ENCODE assay signal across 12 cellular contexts in the genomic region with DNA sequence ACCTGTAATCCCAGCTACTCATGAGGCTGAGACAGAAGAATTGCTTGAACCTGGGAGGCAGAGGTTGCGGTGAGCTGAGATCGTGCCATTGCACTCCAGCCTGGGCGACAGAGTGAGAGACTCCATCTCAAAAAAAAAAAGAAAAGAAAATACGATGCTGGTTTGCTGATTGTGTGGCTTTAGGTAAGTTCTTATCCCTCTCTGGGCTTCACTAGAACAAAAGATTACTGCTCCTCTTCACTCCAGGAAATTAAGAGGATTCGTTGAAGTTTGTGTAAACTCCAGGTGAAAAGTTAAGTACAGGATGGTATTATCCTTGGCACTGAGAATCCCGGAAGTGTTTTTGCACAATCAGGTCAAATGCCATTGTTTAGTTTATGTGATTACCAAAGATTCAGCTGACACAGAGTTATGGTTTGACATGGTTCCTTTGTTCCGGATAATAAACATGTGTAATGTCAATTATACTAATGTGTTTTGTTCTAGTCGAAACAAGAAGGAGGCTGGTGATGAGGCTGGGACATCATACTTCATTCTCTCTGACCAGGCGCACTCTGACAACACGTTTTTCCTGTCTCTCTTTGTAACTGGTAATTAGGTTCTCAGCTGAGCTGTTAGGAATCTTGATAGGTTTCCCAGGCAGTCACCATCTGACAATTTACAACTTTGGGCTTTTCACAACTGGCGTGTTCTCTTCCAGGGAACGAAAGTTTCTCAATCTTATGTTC. TPM values are rescaled to one million over a fixed set of nuclear protein-coding genes. Genes with fewer than 3 reads are reported as not detected.
DNase-seq lines count a peak whose midpoint lies in the region; TF ChIP-seq lines count a peak whose summit lies in the region.
"Had no signal": no experiment of that assay in that cellular context is flagged by ENCODE, and none has a peak within 500 bp of the region (broad histone marks: within the 10 kb centered on the region; RNA-seq: fewer than 3 reads in every experiment).

No MANE protein-coding gene starts in this region.

- H3F3A ChIP-seq in GM23248 (ENCODE audit: insufficient read depth): peaks cover 11% of the 10 kb centered on the region; the same call in 1 of the 2 replicates

- no peak for TF ChIP-seq CTCF in GM20000 (IDR thresholded peaks at IDR 0.05; ENCODE audit: extremely low read depth, missing control alignments)

- H3K27me3 ChIP-seq in GM23248 (replicated peaks; ENCODE audit: insufficient read depth): no peaks in the 10 kb centered on the region
- no peaks in the 10 kb centered on the region for H3K27me3 ChIP-seq in trophoblast cell (ENCODE audit: insufficient read depth, low read length)
- no peaks in the 10 kb centered on the region for H3K27me3 ChIP-seq in HAP-1 (ENCODE audit: low read depth)
- H3K27me3 ChIP-seq: uterus had no signal

- no peaks in the 10 kb centered on the region for H3K36me3 ChIP-seq in GM23248 (ENCODE audit: low read depth)
- H3K36me3 ChIP-seq in trophoblast cell (ENCODE audit: control insufficient read depth in 1 of 2, insufficient read depth in 2 of 2, low read length in 2 of 2): no peaks in the 10 kb centered on the region
- H3K36me3 ChIP-seq in HAP-1 (replicated peaks): no peaks in the 10 kb centered on the region
- H3K36me3 ChIP-seq: uterus had no signal

- no peak overlapping the region for H2AK5ac ChIP-seq in trophoblast cell (ENCODE audit: low read length)

- H3K79me2 ChIP-seq in GM23248 (ENCODE audit: insufficient read depth): no peaks in the 10 kb centered on the region
- H3K79me2 ChIP-seq in trophoblast cell (ENCODE audit: control insufficient read depth, insufficient read depth, low read length, poor library complexity): no peaks in the 10 kb centered on the region

- H4K8ac ChIP-seq in trophoblast cell (ENCODE audit: low read depth, low read length): no peak overlapping the region

- H4K20me1 ChIP-seq in GM23248 (ENCODE audit: insufficient read depth): no peaks in the 10 kb centered on the region

- WGBS in GM23248 (ENCODE audit: low coverage in 1 of 2, low lambda C conversion rate in 2 of 2, missing lambda C conversion rate in 2 of 2), 2 experiments: 55 to 58% methylated on average over 12 of the region's 12 CpGs
- WGBS in trophoblast cell (ENCODE audit: extremely low coverage, insufficient coverage, insufficient read length): no CpG with 5 or more reads among the region's 12 CpGs

- H3K9ac ChIP-seq in GM23248 (no peak overlapping the region), trophoblast cell (ENCODE audit: low read length) (no peak overlapping the region)

- H3K9me2 ChIP-seq in GM23248 (ENCODE audit: insufficient read depth): no peaks in the 10 kb centered on the region

- H2BK12ac ChIP-seq in trophoblast cell (ENCODE audit: low read length): no peak overlapping the region

- no peak overlapping the region for H3K27ac ChIP-seq in GM23248
- peak overlapping the region; percentile 38 for H3K27ac ChIP-seq in epithelial cell of prostate
- no peak overlapping the region for H3K27ac ChIP-seq in trophoblast cell (ENCODE audit: low read depth, low read length)
- H3K27ac ChIP-seq: uterus had no signal

- no peak overlapping the region for H2BK120ac ChIP-seq in trophoblast cell (ENCODE audit: insufficient read depth, low read length, poor library complexity)

- no peak overlapping the region for H3K4me3 ChIP-seq in GM23248
- no peak overlapping the region for H3K4me3 ChIP-seq in trophoblast cell (ENCODE audit: low read depth, low read length)
- H3K4me3 ChIP-seq in HAP-1: no peak overlapping the region
- H3K4me3 ChIP-seq: uterus had no signal

- H2AFZ ChIP-seq in GM23248 (0 out of 2 replicates have a peak overlapping the region, but pooled peaks have one; percentile 9), trophoblast cell (ENCODE audit: insufficient read depth, low read length, poor library complexity) (no peak overlapping the region)

- H3K4me1 ChIP-seq in GM23248 (ENCODE audit: insufficient read depth): peaks cover 23% of the 10 kb centered on the region
- H3K4me1 ChIP-seq in trophoblast cell (ENCODE audit: control insufficient read depth in 1 of 2, insufficient read depth in 2 of 2, low read length in 2 of 2): no peaks in the 10 kb centered on the region
- H3K4me1 ChIP-seq in HAP-1: peaks cover 7% of the 10 kb centered on the region
- H3K4me1 ChIP-seq: uterus had no signal

- H3K18ac ChIP-seq in trophoblast cell (ENCODE audit: low read length): no peak overlapping the region

- H3K14ac ChIP-seq in trophoblast cell (ENCODE audit: low read length): no peak overlapping the region

- H3K4ac ChIP-seq in trophoblast cell (ENCODE audit: low read depth, low read length): no peak overlapping the region

- in situ Hi-C loops in GM23248 (cut with MboI): no loop called here
- in situ Hi-C loops in HAP-1 (cut with MboI; ENCODE audit: low sequenced_read_pairs): loop anchor here (10.0 kb wide), 1 partner anchor 156 kb away; no protein-coding TSS in a partner anchor

- no peak overlapping the region for H4K12ac ChIP-seq in trophoblast cell (ENCODE audit: low read depth, low read length)

- H3K9me3 ChIP-seq in GM23248 (ENCODE audit: low read depth) (no peaks in the 10 kb centered on the region), trophoblast cell (ENCODE audit: insufficient read depth, low read depth, low read length) (no peaks in the 10 kb centered on the region), HAP-1 (no peaks in the 10 kb centered on the region)
- H3K9me3 ChIP-seq: uterus had no signal

- H4K91ac ChIP-seq in trophoblast cell (ENCODE audit: low read depth, low read length): no peak overlapping the region

- H3K4me2 ChIP-seq in GM23248 (ENCODE audit: unreplicated experiment) (peak overlapping the region; percentile 20), trophoblast cell (ENCODE audit: low read length) (no peak overlapping the region)

- H3K23ac ChIP-seq in trophoblast cell (ENCODE audit: low read length): no peak overlapping the region

- H2BK5ac ChIP-seq in trophoblast cell (ENCODE audit: low read depth, low read length, poor library complexity): no peak overlapping the region

- no peaks in the 10 kb centered on the region for H3K79me1 ChIP-seq in trophoblast cell (ENCODE audit: low read length)

- DNase-seq in GM23248: peak; percentile 14
- peak; percentile 65 for DNase-seq in NCI-H510A treated with DMSO at 0.1 percent for 48 hours (lab: John Stamatoyannopoulos, UW)
- DNase-seq in epithelial cell of prostate (ENCODE audit: low read depth, low spot score): no peak
- peak; percentile 60 to 82 for DNase-seq in trophoblast cell
- DNase-seq in stimulated activated CD4-positive, alpha-beta T cell treated with anti-CD3 and anti-CD28 coated beads, Interleukin-4, amount 100 ng/mL, for 24 hours: no peak
- no peak for DNase-seq in GM20000 (ENCODE audit: low spot score)
- DNase-seq in HAP-1 (ENCODE audit: low spot score in 2 of 2): no peak
- no peak for DNase-seq in cerebellum (ENCODE audit: low spot score)
- DNase-seq: activated CD4-positive, alpha-beta T cell treated with anti-CD3 and anti-CD28 coated beads for 36 hours; activated naive CD8-positive, alpha-beta T cell treated with anti-CD3 and anti-CD28 coated beads for 36 hours; occipital lobe; uterus had no signal

RNA-seq across cellular contexts. Expression of gene TAOK1, which starts 10.9 kb away (rescaled TPM):
- total RNA-seq in GM23248 (2014; rRNA removed; shearing (Covaris generic)): 48.4 and 49.9 TPM in 2 replicates
- 7.1 and 7.6 TPM in 2 replicates for polyA plus RNA-seq in GM23248 (2016; fragmentation: Nextera tagmentation; extraction: Ambion mirVana)
- polyA plus RNA-seq in trophoblast cell (2013): 24.7 and 29.0 TPM in 2 replicates
- total RNA-seq in cerebellum: 131 TPM

Comparison
In these comparisons a context has a peak if more than half of its experiments do, and no peak if none do; other contexts are left out.
1. DNase-seq: peak in GM23248 (single experiment), NCI-H510A treated with DMSO at 0.1 percent for 48 hours (single experiment) and trophoblast cell (2 of 2); none in epithelial cell of prostate (single experiment), stimulated activated CD4-positive, alpha-beta T cell treated with anti-CD3 and anti-CD28 coated beads, Interleukin-4, amount 100 ng/mL, for 24 hours (single experiment), GM20000 (single experiment), HAP-1 (0 of 2) and cerebellum (single experiment).